In genomic region chr12:118059645-118060275, GRCh38 we compare ENCODE assay signal across 8 cellular contexts. TPM values are rescaled to one million over a fixed set of nuclear protein-coding genes. Genes with fewer than 3 reads are reported as not detected.
DNase-seq lines count a peak whose midpoint lies in the region; ATAC-seq and TF ChIP-seq lines count a peak whose summit lies in the region.

No MANE protein-coding gene starts in this region.

- peaks cover under 1% of the 10 kb centered on the region; the same call in 1 of the 2 replicates for H3K27me3 ChIP-seq in OCI-LY1 (ENCODE audit: insufficient read depth, low read length)
- no peaks in the 10 kb centered on the region for H3K27me3 ChIP-seq in osteoblast (ENCODE audit: insufficient read depth, low read length)

- no peak for TF ChIP-seq CTCF in GM10266 (IDR thresholded peaks at IDR 0.05; ENCODE audit: control insufficient read depth, insufficient read depth, low read depth, missing control alignments)
- no peak for TF ChIP-seq CTCF in OCI-LY1 (IDR thresholded peaks at IDR 0.05; ENCODE audit: low read length)
- no peak for TF ChIP-seq CTCF in endothelial cell (IDR thresholded peaks at IDR 0.05; ENCODE audit: unreplicated experiment)
- no peak for TF ChIP-seq CTCF in osteoblast (IDR thresholded peaks at IDR 0.05; ENCODE audit: extremely low read depth, low read depth, low read length)

- peaks cover 24% of the 10 kb centered on the region for H3K27me3 Mint-ChIP-seq in endothelial cell (ENCODE audit: unreplicated experiment)

- ATAC-seq in left lobe of liver, result no peak

- peak overlapping the region; percentile 97 for H3K4me3 Mint-ChIP-seq in endothelial cell (ENCODE audit: unreplicated experiment)

- H3K4me3 ChIP-seq in OCI-LY1 (ENCODE audit: low read depth, low read length, poor library complexity, severe bottlenecking) (peak overlapping the region; percentile 69), osteoblast (ENCODE audit: insufficient read depth, low read length) (peak overlapping the region; percentile 87)

- H3K27ac ChIP-seq in OCI-LY1 (ENCODE audit: low read depth, low read length, poor library complexity, severe bottlenecking) (no peak overlapping the region), osteoblast (ENCODE audit: low read depth, low read length) (peak overlapping the region; percentile 84)

- H3K79me2 ChIP-seq in OCI-LY1 (ENCODE audit: insufficient read depth, low read length) (no peaks in the 10 kb centered on the region), osteoblast (ENCODE audit: insufficient read depth, low read length) (peaks cover 64% of the 10 kb centered on the region)

- DNase-seq in GM10266 (ENCODE audit: extremely low spot score) (peak; percentile 34), endothelial cell (ENCODE audit: low spot score) (no peak), osteoblast (ENCODE audit: insufficient read length, low spot score, missing footprints) (peak; percentile 91), left lobe of liver (ENCODE audit: low spot score) (no peak), RKO (ENCODE audit: low spot score) (no peak)
- no peak for DNase-seq in stimulated activated CD4-positive, alpha-beta T cell treated with anti-CD3 and anti-CD28 coated beads, Interleukin-4, amount 100 ng/mL, for 1 hour
- DNase-seq in effector CD8-positive, alpha-beta T cell (lab: John Stamatoyannopoulos, UW), result no peak

- H3K9me2 ChIP-seq in OCI-LY1 (ENCODE audit: low read depth, low read length), result no peaks in the 10 kb centered on the region

- H3K36me3 ChIP-seq in OCI-LY1 (ENCODE audit: insufficient read depth, low read length), result no peaks in the 10 kb centered on the region
- H3K36me3 ChIP-seq in osteoblast (ENCODE audit: insufficient read depth, low read length), result peaks cover 4% of the 10 kb centered on the region

- no peaks in the 10 kb centered on the region for H3K9me3 ChIP-seq in OCI-LY1 (ENCODE audit: low read length)
- H3K9me3 ChIP-seq in osteoblast (ENCODE audit: low read depth, low read length), result no peaks in the 10 kb centered on the region

- peaks cover 10% of the 10 kb centered on the region for H3K36me3 Mint-ChIP-seq in endothelial cell (ENCODE audit: low read depth, unreplicated experiment)

- peaks cover 49% of the 10 kb centered on the region for H3K4me1 Mint-ChIP-seq in endothelial cell (ENCODE audit: unreplicated experiment)

- H3K4me2 ChIP-seq in OCI-LY1 (ENCODE audit: low read length), result peak overlapping the region; percentile 90
- peak overlapping the region; percentile 92 for H3K4me2 ChIP-seq in osteoblast (ENCODE audit: insufficient read depth, low read length)

- H3K27ac Mint-ChIP-seq in endothelial cell (ENCODE audit: unreplicated experiment), result peak overlapping the region; percentile 96

- H2AFZ ChIP-seq in OCI-LY1 (ENCODE audit: low read length) (no peak overlapping the region), osteoblast (ENCODE audit: low read length) (no peak overlapping the region)

- peak overlapping the region; percentile 72; the same call in 1 of the 2 replicates for H3K9ac ChIP-seq in OCI-LY1 (ENCODE audit: low read length)

- H4K20me1 ChIP-seq in OCI-LY1 (ENCODE audit: insufficient read depth, low read length) (no peaks in the 10 kb centered on the region), osteoblast (ENCODE audit: insufficient read depth, low read length) (no peaks in the 10 kb centered on the region)

- H3F3A ChIP-seq in OCI-LY1 (ENCODE audit: insufficient read depth, low read length), result 0 out of 2 replicates have a peak, but pooled peaks cover 4% of the 10 kb centered on the region

- peaks cover 20% of the 10 kb centered on the region for H3K4me1 ChIP-seq in OCI-LY1 (ENCODE audit: insufficient read depth, low read length, severe bottlenecking)
- H3K4me1 ChIP-seq in osteoblast (ENCODE audit: insufficient read depth, low read length), result peaks cover 38% of the 10 kb centered on the region

- H3K9me3 Mint-ChIP-seq in endothelial cell (ENCODE audit: unreplicated experiment), result no peaks in the 10 kb centered on the region

RNA-seq across cellular contexts. Expression of gene WSB2, which starts 1.2 kb away (rescaled TPM):
- total RNA-seq in endothelial cell (ENCODE audit: unreplicated experiment), result 76.7 TPM
- 97.2 and 119 TPM in 2 replicates for total RNA-seq in osteoblast
- total RNA-seq in left lobe of liver, result 51.4 TPM

RNA-seq across cellular contexts. Expression of gene RFC5, which starts 43.3 kb away (rescaled TPM):
- total RNA-seq in endothelial cell (ENCODE audit: unreplicated experiment), result 8.3 TPM
- total RNA-seq in osteoblast, result 8.3 and 10.0 TPM in 2 replicates
- 8.6 TPM for total RNA-seq in left lobe of liver

RNA-seq across cellular contexts. Expression of gene VSIG10, which starts 44.1 kb away (rescaled TPM):
- 65.0 TPM for total RNA-seq in endothelial cell (ENCODE audit: unreplicated experiment)
- 26.5 and 30.4 TPM in 2 replicates for total RNA-seq in osteoblast
- 20.7 TPM for total RNA-seq in left lobe of liver

Comparison
In these comparisons a context has a peak if more than half of its experiments do, and no peak if none do; other contexts are left out.
1. DNase-seq: peak in GM10266 (single experiment) and osteoblast (single experiment); none in endothelial cell (single experiment), left lobe of liver (single experiment), stimulated activated CD4-positive, alpha-beta T cell treated with anti-CD3 and anti-CD28 coated beads, Interleukin-4, amount 100 ng/mL, for 1 hour (single experiment), effector CD8-positive, alpha-beta T cell (single experiment) and RKO (single experiment).